In the genomic region with DNA sequence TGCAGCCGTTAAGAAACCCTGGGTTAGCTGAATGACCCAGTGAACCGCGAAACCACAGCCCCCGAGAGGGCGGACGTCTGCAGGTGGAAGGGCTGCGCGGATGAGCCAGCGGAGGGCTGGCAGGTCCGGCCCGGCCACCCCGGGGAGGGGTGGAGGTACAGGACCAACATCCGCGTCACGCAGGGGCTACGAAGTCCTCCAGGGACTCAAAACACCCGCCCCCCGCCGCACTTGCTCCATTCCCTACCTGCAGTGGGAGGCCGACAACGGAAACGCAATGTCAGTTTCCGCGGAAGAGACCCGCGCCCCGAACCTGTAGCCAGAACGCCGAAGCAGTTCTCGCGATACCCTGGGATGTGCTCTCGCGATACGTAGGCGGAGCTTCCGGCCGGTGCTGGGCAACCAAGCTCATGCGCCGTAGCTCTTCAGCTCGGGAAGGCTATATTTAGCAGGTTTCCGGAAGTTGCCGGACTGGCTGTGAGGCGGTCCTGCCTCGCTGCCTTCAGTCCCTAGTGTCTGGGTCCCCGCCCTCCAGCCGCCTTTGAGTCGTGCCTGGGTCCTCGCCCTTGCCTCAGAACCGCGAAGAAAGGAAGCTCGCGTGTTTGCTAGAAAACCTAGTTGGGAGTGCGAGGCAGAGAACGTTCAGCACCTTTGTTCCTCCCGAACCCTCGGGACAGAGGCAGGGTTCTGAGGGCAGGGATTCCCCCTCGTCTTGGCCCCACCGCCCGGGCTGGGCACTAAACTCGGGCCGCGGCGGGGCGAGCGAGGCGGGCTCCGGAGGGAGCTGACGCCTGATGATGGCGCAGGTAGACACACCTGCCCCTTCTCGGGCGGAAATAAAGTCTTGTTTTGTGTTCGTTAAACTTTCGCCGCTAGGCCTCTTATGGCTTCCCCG, we compare ENCODE assay signal across 8 cellular contexts. TPM values are rescaled to one million over a fixed set of nuclear protein-coding genes. Genes with fewer than 3 reads are reported as not detected.
DNase-seq lines count a peak whose midpoint lies in the region; ATAC-seq and TF ChIP-seq lines count a peak whose summit lies in the region.

A gene with protein sequence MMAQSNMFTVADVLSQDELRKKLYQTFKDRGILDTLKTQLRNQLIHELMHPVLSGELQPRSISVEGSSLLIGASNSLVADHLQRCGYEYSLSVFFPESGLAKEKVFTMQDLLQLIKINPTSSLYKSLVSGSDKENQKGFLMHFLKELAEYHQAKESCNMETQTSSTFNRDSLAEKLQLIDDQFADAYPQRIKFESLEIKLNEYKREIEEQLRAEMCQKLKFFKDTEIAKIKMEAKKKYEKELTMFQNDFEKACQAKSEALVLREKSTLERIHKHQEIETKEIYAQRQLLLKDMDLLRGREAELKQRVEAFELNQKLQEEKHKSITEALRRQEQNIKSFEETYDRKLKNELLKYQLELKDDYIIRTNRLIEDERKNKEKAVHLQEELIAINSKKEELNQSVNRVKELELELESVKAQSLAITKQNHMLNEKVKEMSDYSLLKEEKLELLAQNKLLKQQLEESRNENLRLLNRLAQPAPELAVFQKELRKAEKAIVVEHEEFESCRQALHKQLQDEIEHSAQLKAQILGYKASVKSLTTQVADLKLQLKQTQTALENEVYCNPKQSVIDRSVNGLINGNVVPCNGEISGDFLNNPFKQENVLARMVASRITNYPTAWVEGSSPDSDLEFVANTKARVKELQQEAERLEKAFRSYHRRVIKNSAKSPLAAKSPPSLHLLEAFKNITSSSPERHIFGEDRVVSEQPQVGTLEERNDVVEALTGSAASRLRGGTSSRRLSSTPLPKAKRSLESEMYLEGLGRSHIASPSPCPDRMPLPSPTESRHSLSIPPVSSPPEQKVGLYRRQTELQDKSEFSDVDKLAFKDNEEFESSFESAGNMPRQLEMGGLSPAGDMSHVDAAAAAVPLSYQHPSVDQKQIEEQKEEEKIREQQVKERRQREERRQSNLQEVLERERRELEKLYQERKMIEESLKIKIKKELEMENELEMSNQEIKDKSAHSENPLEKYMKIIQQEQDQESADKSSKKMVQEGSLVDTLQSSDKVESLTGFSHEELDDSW (plus strand): TSS at position 471 of the 895 bp plus-strand sequence. CDS start 324 bp downstream, at position 795.
Gene TRAPPC2, minus strand, starts transcription at position 343 of the 895 bp plus-strand sequence. CDS start 14,657 bp downstream, outside the sequence.

- no peaks in the 10 kb centered on the region for H3K9me3 ChIP-seq in testis

- H3K27ac Mint-ChIP-seq in activated naive CD8-positive, alpha-beta T cell, result peak within 1 kb of the TSS; percentile 87

- TF ChIP-seq POLR2A in testis (IDR thresholded peaks at IDR 0.05), result peak; percentile 73

- TF ChIP-seq CTCF in GM10266 (IDR thresholded peaks at IDR 0.05; ENCODE audit: control insufficient read depth, insufficient read depth, low read depth, missing control alignments) (no peak), omental fat pad (IDR thresholded peaks at IDR 0.05) (no peak), testis (IDR thresholded peaks at IDR 0.05) (no peak)

- peak within 1 kb of the TSS; percentile 84 to 86 for H3K27ac ChIP-seq in testis

- ATAC-seq in HG02623 (IDR thresholded peaks at IDR 0.05; ENCODE audit: unreplicated experiment), result peak; percentile 87
- peak; percentile 99 for ATAC-seq in omental fat pad (ENCODE audit: low FRiP score)

- H3K36me3 ChIP-seq in testis (ENCODE audit: low read depth, missing control alignments), result no peaks in the 10 kb centered on the region

- DNase-seq in GM10266 (ENCODE audit: extremely low spot score) (peak; percentile 78), NCI-H1105 (lab: John Stamatoyannopoulos, UW) (peak; percentile 92), SKM-1 treated with dmso at 0.1 percent for 144 hours (lab: John Stamatoyannopoulos, UW; ENCODE audit: unreplicated experiment) (peak; percentile 84), glomerular visceral epithelial cell (ENCODE audit: extremely low spot score) (peak; percentile 94), omental fat pad (ENCODE audit: low spot score) (peak; percentile 85), testis (peak; percentile 94)

- no peaks in the 10 kb centered on the region for H3K27me3 Mint-ChIP-seq in activated naive CD8-positive, alpha-beta T cell

- peaks cover 5% of the 10 kb centered on the region for H3K36me3 Mint-ChIP-seq in activated naive CD8-positive, alpha-beta T cell

- no peaks in the 10 kb centered on the region for H3K9me3 Mint-ChIP-seq in activated naive CD8-positive, alpha-beta T cell (ENCODE audit: low read depth)

- H3K4me3 Mint-ChIP-seq in activated naive CD8-positive, alpha-beta T cell, result peak within 1 kb of the TSS; percentile 93

- H3K4me3 ChIP-seq in testis, result peak within 1 kb of the TSS; percentile 66 to 75

- WGBS in testis, 2 donors, result 0% methylated on average over 7 to 45 of the region's 75 CpGs

- no peaks in the 10 kb centered on the region for H3K27me3 ChIP-seq in testis

- intact Hi-C loops in testis (cut with DNase I; ENCODE audit: low total_unique reads), result no loop called here

- peaks cover 49% of the 10 kb centered on the region for H3K4me1 Mint-ChIP-seq in activated naive CD8-positive, alpha-beta T cell (ENCODE audit: low read depth)

- H3K4me1 ChIP-seq in testis, result peaks cover 6% of the 10 kb centered on the region

RNA-seq across cellular contexts. Expression of the first gene that starts in this region (rescaled TPM):
- total RNA-seq in omental fat pad (10 to 100 TPM; 13.2 to 25.1 (median 17.1) TPM), testis (10 to 100 TPM; 36.3 to 39.7 TPM)
- 11.5 TPM for polyA plus RNA-seq in testis (ENCODE audit: insufficient read depth, low read depth, low replicate concordance)

RNA-seq across cellular contexts. Expression of gene TRAPPC2, which starts in this region (rescaled TPM):
- total RNA-seq in omental fat pad (10 to 100 TPM in 1 of 4 donors, 1 to 10 TPM in 3; 6.6 to 13.1 (median 8.7) TPM), testis (1 to 10 TPM; 8.7 to 9.7 TPM)
- polyA plus RNA-seq in testis (ENCODE audit: insufficient read depth, low read depth, low replicate concordance), result 7.1 TPM

Comparison
In these comparisons a context has a peak if more than half of its experiments do, and no peak if none do; other contexts are left out.
1. Peak in every context shown above with its lines: DNase-seq, ATAC-seq, H3K4me3 ChIP-seq and H3K27ac ChIP-seq.